Comparison of ENCODE assay signal across 22 cellular contexts in the genomic region with DNA sequence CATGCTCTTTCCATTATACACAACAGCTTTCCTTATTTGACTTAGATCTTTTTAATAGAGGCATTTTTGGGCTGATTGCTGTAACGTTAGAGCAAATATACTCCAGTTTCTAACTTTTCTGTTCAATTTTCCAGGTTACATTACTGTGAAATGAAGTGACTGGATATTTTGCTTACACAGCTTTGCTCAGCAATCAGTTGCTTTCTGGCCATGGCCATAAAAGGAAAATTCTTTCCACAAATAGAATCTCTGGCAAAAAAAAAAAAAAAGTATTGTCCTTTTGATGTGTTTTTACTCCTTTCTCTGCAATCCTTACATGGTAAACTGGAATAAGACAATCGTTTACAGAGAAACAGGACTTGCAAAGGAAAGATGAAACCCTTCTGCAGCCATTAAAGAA.
A peak's percentile ranks its signal among the peaks of the same experiment; 100 is the strongest.
DNase-seq lines count a peak whose midpoint lies in the region; TF ChIP-seq lines count a peak whose summit lies in the region.
"Had no signal": no experiment of that assay in that cellular context is flagged by ENCODE, and none has a peak within 500 bp of the region (broad histone marks: within the 10 kb centered on the region; RNA-seq: fewer than 3 reads in every experiment).

No MANE protein-coding gene starts in this region.

- peak; percentile 14 for DNase-seq in DMS53 (lab: John Stamatoyannopoulos, UW)
- no peak for DNase-seq in DMS53 treated with DMSO at 0.1 percent for 48 hours (lab: John Stamatoyannopoulos, UW; ENCODE audit: unreplicated experiment)
- no peak for DNase-seq in esophagus muscularis mucosa (ENCODE audit: extremely low spot score)
- DNase-seq in neuronal stem cell (ENCODE audit: low spot score), result no peak
- DNase-seq in uterus, result no peak
- DNase-seq in retina, result no peak
- DNase-seq in activated effector memory CD4-positive, alpha-beta T cell treated with anti-CD3 and anti-CD28 coated beads, Interleukin-2, amount 50 U/mL, for 16 hours, result no peak
- DNase-seq in GDM1 (lab: John Stamatoyannopoulos, UW), result no peak
- DNase-seq: activated CD4-positive, alpha-beta T cell treated with anti-CD3 and anti-CD28 coated beads for 48 hours; activated CD8-positive, alpha-beta memory T cell treated with anti-CD3 and anti-CD28 coated beads, Interleukin-2, amount 50 U/mL, for 48 hours; activated gamma-delta T cell; left colon; midbrain; NCI-H1092 treated with DMSO at 0.1 percent for 48 hours; NCI-H2081 treated with DMSO at 0.1 percent for 48 hours; NCI-H526 treated with DMSO at 0.1 percent for 48 hours; SHP77; T-cell; testis had no signal

- no peak overlapping the region for H3K4ac ChIP-seq in neuronal stem cell (ENCODE audit: low read length)

- H3K36me3 ChIP-seq in esophagus muscularis mucosa (no peaks in the 10 kb centered on the region), neuronal stem cell (replicated peaks in 1 of 2; ENCODE audit: control insufficient read depth in 2 of 2, insufficient read depth in 2 of 2, low read length in 2 of 2) (no peaks in the 10 kb centered on the region), uterus (no peaks in the 10 kb centered on the region)

- no peak overlapping the region for H2BK120ac ChIP-seq in neuronal stem cell (ENCODE audit: low read depth, low read length)

- H3K4me1 ChIP-seq in esophagus muscularis mucosa (peaks cover 15 to 87% (median 71%) of the 10 kb centered on the region in 4 donors), neuronal stem cell (ENCODE audit: control insufficient read depth in 2 of 2, insufficient read depth in 1 of 2, low read depth in 1 of 2, low read length in 2 of 2) (peaks cover 0 to 6% of the 10 kb centered on the region in 2 donors), uterus (no peaks in the 10 kb centered on the region)
- H3K4me1 ChIP-seq: testis had no signal

- TF ChIP-seq CTCF in esophagus muscularis mucosa (IDR thresholded peaks at IDR 0.05), result no peak
- TF ChIP-seq CTCF in uterus (IDR thresholded peaks at IDR 0.05), result no peak

- H2BK15ac ChIP-seq in neuronal stem cell (ENCODE audit: low read length), result no peak overlapping the region

- intact Hi-C loops in esophagus muscularis mucosa (cut with DNase I) (loop anchor here (5.0 kb wide), 1 partner anchor 144 kb away; the partner anchor contains the start of gene PCDH7), uterus (cut with DNase I; ENCODE audit: low total_unique reads) (no loop called here)

- H3K14ac ChIP-seq in neuronal stem cell (ENCODE audit: low read length), result no peak overlapping the region

- TF ChIP-seq POLR2A in esophagus muscularis mucosa (IDR thresholded peaks at IDR 0.05; ENCODE audit: low read depth), result no peak
- TF ChIP-seq POLR2A in uterus (IDR thresholded peaks at IDR 0.05), result no peak

- no peak overlapping the region for H4K8ac ChIP-seq in neuronal stem cell (ENCODE audit: low read depth, low read length)

- H3K23ac ChIP-seq in neuronal stem cell (ENCODE audit: low read depth, low read length, poor library complexity), result no peak overlapping the region

- TF ChIP-seq EP300 in esophagus muscularis mucosa (IDR thresholded peaks at IDR 0.05), result no peak

- H3K4me3 ChIP-seq in esophagus muscularis mucosa (peak overlapping the region in 1 of 4 donors; percentile 4), neuronal stem cell (ENCODE audit: low read length in 2 of 2) (no peak overlapping the region), uterus (no peak overlapping the region)
- H3K4me3 ChIP-seq: GM23338, testis had no signal

- H3K9me3 ChIP-seq in esophagus muscularis mucosa (no peaks in the 10 kb centered on the region), neuronal stem cell (replicated peaks in 1 of 2; ENCODE audit: control insufficient read depth in 2 of 2, insufficient read depth in 1 of 2, low read depth in 1 of 2, low read length in 2 of 2) (no peaks in the 10 kb centered on the region), uterus (no peaks in the 10 kb centered on the region)
- H3K9me3 ChIP-seq: testis had no signal

- peak overlapping the region; percentile 49 for H2AFZ ChIP-seq in neuronal stem cell (ENCODE audit: low read length)
- H2AFZ ChIP-seq: GM23338 had no signal

- H3K27me3 ChIP-seq in esophagus muscularis mucosa (no peaks in the 10 kb centered on the region), neuronal stem cell (ENCODE audit: control insufficient read depth in 3 of 3, insufficient read depth in 3 of 3, low read depth in 1 of 3, low read length in 3 of 3) (no peaks in the 10 kb centered on the region), uterus (no peaks in the 10 kb centered on the region)
- H3K27me3 ChIP-seq: testis had no signal

- WGBS in esophagus muscularis mucosa, result 26% methylated on average over 2 of the region's 2 CpGs
- no CpG with 5 or more reads among the region's 2 CpGs for whole genome bisulfite sequencing in neuronal stem cell (ENCODE audit: extremely low coverage in 2 of 2, insufficient read length in 2 of 2, insufficient replicate concordance in 1 of 2), 2 donors

- no peak overlapping the region for H2AK5ac ChIP-seq in neuronal stem cell (ENCODE audit: low read depth, low read length)

- no peak overlapping the region for H3K18ac ChIP-seq in neuronal stem cell (ENCODE audit: low read length)

- no peak overlapping the region for H2BK5ac ChIP-seq in neuronal stem cell (ENCODE audit: low read length)

- no peak overlapping the region for H4K91ac ChIP-seq in neuronal stem cell (ENCODE audit: low read depth, low read length, poor library complexity)

- H3K79me1 ChIP-seq in neuronal stem cell (ENCODE audit: low read depth, low read length), result no peaks in the 10 kb centered on the region

- H3K27ac ChIP-seq in esophagus muscularis mucosa (replicated peaks in 1 of 4) (peak overlapping the region; percentile 64 to 77 (median 70)), neuronal stem cell (replicated peaks; ENCODE audit: low read length) (no peak overlapping the region), uterus (peak overlapping the region; percentile 79 to 84)
- H3K27ac ChIP-seq: 22Rv1, KMS-11 had no signal

- H3K9ac ChIP-seq in neuronal stem cell (ENCODE audit: low read depth, low read length, poor library complexity), result no peak overlapping the region
- H3K9ac ChIP-seq: KMS-11 had no signal

- no peak overlapping the region for H3K4me2 ChIP-seq in neuronal stem cell (ENCODE audit: insufficient read depth, low read length, poor library complexity, severe bottlenecking)
- H3K4me2 ChIP-seq: GM23338, KMS-11 had no signal

- H2BK12ac ChIP-seq in neuronal stem cell (ENCODE audit: low read length), result no peak overlapping the region
